Comparison of ENCODE assay signal across 24 cellular contexts in genomic region chr5:146369691-146370090, GRCh38. TPM values are rescaled to one million over a fixed set of nuclear protein-coding genes. Genes with fewer than 3 reads are reported as not detected.
DNase-seq lines count a peak whose midpoint lies in the region; ATAC-seq, FAIRE-seq and TF ChIP-seq lines count a peak whose summit lies in the region.
"Had no signal": no experiment of that assay in that cellular context is flagged by ENCODE, and none has a peak within 500 bp of the region (broad histone marks: within the 10 kb centered on the region; RNA-seq: fewer than 3 reads in every experiment).

No MANE protein-coding gene starts in this region.

- H3K4me3 Mint-ChIP-seq in activated naive CD8-positive, alpha-beta T cell treated with anti-CD3 and anti-CD28 coated beads for 36 hours = no peak overlapping the region
- H3K4me3 Mint-ChIP-seq: B cell, naive B cell had no signal

- intact Hi-C loops in mammary epithelial cell (cut with micrococcal nuclease) = no loop called here

- no peak overlapping the region for H3K4me2 ChIP-seq in mammary epithelial cell (ENCODE audit: insufficient read depth, low read depth, low read length)

- H2AFZ ChIP-seq in mammary epithelial cell (ENCODE audit: low read depth, low read length) = no peak overlapping the region

- DNase-seq in EL (peak; percentile 80), MV-4-11 (lab: John Stamatoyannopoulos, UW) (peak; percentile 25), mammary epithelial cell (peak; percentile 73), kidney tubule cell (ENCODE audit: low spot score) (peak; percentile 83), RPMI8226 (no peak), GM19239 (ENCODE audit: insufficient read length, low spot score) (no peak)
- no peak for DNase-seq in activated naive CD8-positive, alpha-beta T cell treated with anti-CD3 and anti-CD28 coated beads for 36 hours
- DNase-seq: amygdala; Calu3; cortex of kidney; glutamatergic neuron; H7; naive B cell; NCI-H1436 treated with DMSO at 0.1 percent for 48 hours; NCI-H345; NK-92 treated with Interleukin-12 subunit alpha and Interleukin-12 subunit beta, amount 100 ng/mL, for 24 hours; pancreas; SIG-M5; small intestine had no signal

- H3K36me3 ChIP-seq in mammary epithelial cell (ENCODE audit: insufficient read depth, low read length) = no peaks in the 10 kb centered on the region
- H3K36me3 ChIP-seq: pancreas had no signal

- no peak for TF ChIP-seq CTCF in mammary epithelial cell (conservative IDR thresholded peaks at IDR 0.05 in 1 of 2, IDR thresholded peaks at IDR 0.05 in 1 of 2; ENCODE audit: extremely low read depth in 1 of 2, insufficient read depth in 1 of 2, low read depth in 1 of 2, low read length in 2 of 2)

- H3K4me1 Mint-ChIP-seq in activated naive CD8-positive, alpha-beta T cell treated with anti-CD3 and anti-CD28 coated beads for 36 hours = no peaks in the 10 kb centered on the region
- H3K4me1 Mint-ChIP-seq: B cell, naive B cell had no signal

- no peak overlapping the region for H3K4me3 ChIP-seq in mammary epithelial cell (replicated peaks in 1 of 3; ENCODE audit: insufficient read depth in 1 of 3, low read depth in 2 of 3, low read length in 3 of 3)
- H3K4me3 ChIP-seq: lung, pancreas had no signal

- H3K27me3 ChIP-seq in mammary epithelial cell (ENCODE audit: insufficient read depth, low read length) = no peaks in the 10 kb centered on the region
- H3K27me3 ChIP-seq: pancreas had no signal

- no TSS peak for BruUV-seq in mammary epithelial cell (replicated peaks; lab: Mats Ljungman, UMichigan)

- no peaks in the 10 kb centered on the region for H3K36me3 Mint-ChIP-seq in activated naive CD8-positive, alpha-beta T cell treated with anti-CD3 and anti-CD28 coated beads for 36 hours

- no peaks in the 10 kb centered on the region for H4K20me1 ChIP-seq in mammary epithelial cell (ENCODE audit: insufficient read depth, low read length)

- WGBS in mammary epithelial cell (ENCODE audit: low coverage, missing lambda C conversion rate) = 29% methylated on average over 3 of the region's 3 CpGs

- no peaks in the 10 kb centered on the region for H3K9me3 Mint-ChIP-seq in activated naive CD8-positive, alpha-beta T cell treated with anti-CD3 and anti-CD28 coated beads for 36 hours
- H3K9me3 Mint-ChIP-seq: activated T-helper 2 cell treated with anti-CD3 and anti-CD28 coated beads, Interferon-gamma antibody, Interleukin-2, Interleukin-4, amounts not matched to agents 10 μg/mL and 5 μg/mL and 100 μg/mL, durations not matched to agents 14 hours and 24 hours and 36 hours; naive B cell had no signal

- no peaks in the 10 kb centered on the region for H3K4me1 ChIP-seq in mammary epithelial cell (ENCODE audit: insufficient read depth, low read length)
- H3K4me1 ChIP-seq: pancreas had no signal

- no peak overlapping the region for H3K27ac ChIP-seq in mammary epithelial cell (ENCODE audit: insufficient read depth, low read depth, low read length)
- H3K27ac ChIP-seq: pancreas had no signal

- dilution Hi-C loops in mammary epithelial cell (cut with HindIII; ENCODE audit: low sequenced_read_pairs) = no loop called here

- no peaks in the 10 kb centered on the region for H3K9me3 ChIP-seq in mammary epithelial cell (replicated peaks; ENCODE audit: insufficient read depth, low read length)
- H3K9me3 ChIP-seq: pancreas had no signal

- peaks cover 18% of the 10 kb centered on the region for H3K27me3 Mint-ChIP-seq in activated naive CD8-positive, alpha-beta T cell treated with anti-CD3 and anti-CD28 coated beads for 36 hours

- CTCF ChIA-PET in mammary epithelial cell (lab: Charles Lee; ENCODE audit: low non-redundant PET) = no interaction called here

- in situ Hi-C loops in mammary epithelial cell (cut with MboI; ENCODE audit: low sequenced_read_pairs in 2 of 2) = no loop called here

- H3K27ac Mint-ChIP-seq in activated naive CD8-positive, alpha-beta T cell treated with anti-CD3 and anti-CD28 coated beads for 36 hours = no peak overlapping the region
- H3K27ac Mint-ChIP-seq: activated T-helper 2 cell treated with anti-CD3 and anti-CD28 coated beads, Interferon-gamma antibody, Interleukin-2, Interleukin-4, amounts not matched to agents 10 μg/mL and 5 μg/mL and 100 μg/mL, durations not matched to agents 14 hours and 24 hours and 36 hours; B cell; naive B cell had no signal

- FAIRE-seq in GM19239 (lab: Jason Lieb, UNC) = no peak
- FAIRE-seq: endothelial cell of umbilical vein, pancreas, small intestine had no signal

- ATAC-seq in HG03139 (IDR thresholded peaks at IDR 0.05; ENCODE audit: unreplicated experiment) = no peak
- ATAC-seq: pancreas had no signal

- no peaks in the 10 kb centered on the region for H3K79me2 ChIP-seq in mammary epithelial cell (ENCODE audit: insufficient read depth, low read length)

- no peak overlapping the region for H3K9ac ChIP-seq in mammary epithelial cell (ENCODE audit: insufficient read depth, low read length)

RNA-seq across cellular contexts. Expression of gene POU4F3, which starts 31.1 kb away (rescaled TPM):
- total RNA-seq in mammary epithelial cell = not detected
- polyA plus RNA-seq in mammary epithelial cell = 0.02 TPM
- polyA minus RNA-seq in mammary epithelial cell = not detected
- total RNA-seq in activated naive CD8-positive, alpha-beta T cell treated with anti-CD3 and anti-CD28 coated beads for 36 hours = under 1 TPM in 1 of 2 experiments, not detected in 1; 0.08 TPM
- total RNA-seq: B cell, endothelial cell of umbilical vein, pancreas had no signal
- polyA plus RNA-seq: pancreas had no signal

Comparison
In these comparisons a context has a peak if more than half of its experiments do, and no peak if none do; other contexts are left out.
1. DNase-seq: peak in EL (single experiment), MV-4-11 (single experiment), mammary epithelial cell (single experiment) and kidney tubule cell (single experiment); none in RPMI8226 (single experiment), activated naive CD8-positive, alpha-beta T cell treated with anti-CD3 and anti-CD28 coated beads for 36 hours (single experiment) and GM19239 (single experiment).